ENCODE assay signal across 1 cellular context in genomic region chr22:26673485-26673884, GRCh38.
TF ChIP-seq lines count a peak whose summit lies in the region.

No MANE protein-coding gene starts in this region.

TF ChIP-seq in endothelial cell of umbilical vein, 7 proteins besides CTCF, POLR2A, EP300 and RAD21 (continued from another document):
- TF ChIP-seq JUN (IDR thresholded peaks at IDR 0.05; ENCODE audit: borderline replicate concordance, insufficient read depth, insufficient read length, low read depth): no peak
